Comparison of ENCODE assay signal across 26 cellular contexts in genomic region chr1:232029297-232029696, GRCh38.
DNase-seq lines count a peak whose midpoint lies in the region; ATAC-seq and TF ChIP-seq lines count a peak whose summit lies in the region.
"Had no signal": no experiment of that assay in that cellular context is flagged by ENCODE, and none has a peak within 500 bp of the region (broad histone marks: within the 10 kb centered on the region; RNA-seq: fewer than 3 reads in every experiment).

No MANE protein-coding gene starts in this region.

- no peak overlapping the region for H3K27ac Mint-ChIP-seq in endothelial cell (ENCODE audit: unreplicated experiment)
- H3K27ac Mint-ChIP-seq: activated CD8-positive, alpha-beta memory T cell treated with anti-CD3 and anti-CD28 coated beads, Interleukin-2, amount 10 ng/mL, durations not matched to agents 7 days and 5 days; natural killer cell treated with Interleukin-12 subunit alpha and Interleukin-12 subunit beta and Interleukin-15 and Interleukin-18, amount 100 ng/mL, for 72 hours; stimulated activated memory B cell treated with anti-CD40 and anti-IgM and Interleukin-4, amounts not matched to agents 10 μg/mL and 1 μg/mL and 100 μg/mL, for 72 hours; T-helper 17 cell had no signal

- peaks cover 30% of the 10 kb centered on the region for H3K36me3 Mint-ChIP-seq in endothelial cell (ENCODE audit: low read depth, unreplicated experiment)
- peaks cover 32% of the 10 kb centered on the region for H3K36me3 Mint-ChIP-seq in activated T-cell treated with anti-CD3 and anti-CD28 coated beads, Interleukin-2, amount 50 U/mL, for 4 hours (ENCODE audit: insufficient read depth)
- H3K36me3 Mint-ChIP-seq: activated CD8-positive, alpha-beta memory T cell treated with anti-CD3 and anti-CD28 coated beads, Interleukin-2, amount 10 ng/mL, durations not matched to agents 7 days and 5 days had no signal

- TF ChIP-seq CTCF in endothelial cell (IDR thresholded peaks at IDR 0.05; ENCODE audit: unreplicated experiment): no peak

- H3K4me3 Mint-ChIP-seq in endothelial cell (ENCODE audit: unreplicated experiment): peak overlapping the region; percentile 13
- no peak overlapping the region for H3K4me3 Mint-ChIP-seq in activated T-cell treated with anti-CD3 and anti-CD28 coated beads, Interleukin-2, amount 50 U/mL, for 4 hours
- H3K4me3 Mint-ChIP-seq: activated CD8-positive, alpha-beta memory T cell treated with anti-CD3 and anti-CD28 coated beads, Interleukin-2, amount 10 ng/mL, durations not matched to agents 7 days and 5 days; natural killer cell treated with Interleukin-12 subunit alpha and Interleukin-12 subunit beta and Interleukin-15 and Interleukin-18, amount 100 ng/mL, for 72 hours; stimulated activated memory B cell treated with anti-CD40 and anti-IgM and Interleukin-4, amounts not matched to agents 10 μg/mL and 1 μg/mL and 100 μg/mL, for 72 hours; T-helper 17 cell had no signal

- no peak for ATAC-seq in activated T-cell treated with anti-CD3 and anti-CD28 coated beads, Interleukin-2, amount 50 U/mL, for 4 hours
- ATAC-seq: activated CD4-positive, CD25-positive, alpha-beta regulatory T cell treated with anti-CD3 and anti-CD28 coated beads, Interleukin-2, amount 50 U/mL, for 24 hours; activated CD8-positive, alpha-beta memory T cell treated with anti-CD3 and anti-CD28 coated beads, Interleukin-2, amount 10 ng/mL, durations not matched to agents 7 days and 5 days; HepG2; natural killer cell treated with Interleukin-12 subunit alpha and Interleukin-12 subunit beta and Interleukin-15 and Interleukin-18, amount 100 ng/mL, for 72 hours; stimulated activated memory B cell treated with anti-CD40 and anti-IgM and Interleukin-4, amounts not matched to agents 10 μg/mL and 1 μg/mL and 100 μg/mL, for 72 hours; T-helper 17 cell had no signal

- H3K9me3 Mint-ChIP-seq in endothelial cell (ENCODE audit: unreplicated experiment): no peaks in the 10 kb centered on the region
- no peaks in the 10 kb centered on the region for H3K9me3 Mint-ChIP-seq in activated T-cell treated with anti-CD3 and anti-CD28 coated beads, Interleukin-2, amount 50 U/mL, for 4 hours
- H3K9me3 Mint-ChIP-seq: natural killer cell treated with Interleukin-12 subunit alpha and Interleukin-12 subunit beta and Interleukin-15 and Interleukin-18, amount 100 ng/mL, for 72 hours; stimulated activated memory B cell treated with anti-CD40 and anti-IgM and Interleukin-4, amounts not matched to agents 10 μg/mL and 1 μg/mL and 100 μg/mL, for 72 hours had no signal

- DNase-seq in NCI-H146 (lab: John Stamatoyannopoulos, UW) (peak; percentile 12), NCI-H146 treated with DMSO at 0.1 percent for 48 hours (lab: John Stamatoyannopoulos, UW; ENCODE audit: unreplicated experiment) (no peak), NCI-H1092 treated with DMSO at 0.1 percent for 48 hours (lab: John Stamatoyannopoulos, UW) (peak; percentile 43), endothelial cell (ENCODE audit: low spot score) (no peak), pons (ENCODE audit: low spot score) (peak; percentile 75), NOMO-1 (lab: John Stamatoyannopoulos, UW; ENCODE audit: unreplicated experiment in 2 of 2) (no peak), SHP77 treated with DMSO at 0.1 percent for 48 hours (lab: John Stamatoyannopoulos, UW) (no peak)
- no peak for DNase-seq in activated T-cell treated with anti-CD3 and anti-CD28 coated beads, Interleukin-2, amount 50 U/mL, for 4 hours
- DNase-seq: 8988T; activated CD4-positive, alpha-beta T cell treated with anti-CD3 and anti-CD28 coated beads, Interleukin-2, amount 50 U/mL, for 4 hours; activated CD8-positive, alpha-beta memory T cell treated with anti-CD3 and anti-CD28 coated beads, Interleukin-2, amount 10 ng/mL, durations not matched to agents 7 days and 5 days; activated gamma-delta T cell treated with Interleukin-2 at 50 U/mL for 16 hours; activated T-cell treated with anti-CD3 and anti-CD28 coated beads, Interleukin-2, amount 50 U/mL, for 48 hours; Caco-2; DMS79 treated with DMSO at 0.1 percent for 48 hours; foreskin melanocyte; GDM1; GM23248; NCI-H1436 treated with DMSO at 0.1 percent for 48 hours; NCI-H526; T-helper 17 cell; upper lobe of left lung had no signal

- peaks cover 3% of the 10 kb centered on the region for H3K27me3 Mint-ChIP-seq in endothelial cell (ENCODE audit: unreplicated experiment)
- H3K27me3 Mint-ChIP-seq in activated T-cell treated with anti-CD3 and anti-CD28 coated beads, Interleukin-2, amount 50 U/mL, for 4 hours (ENCODE audit: low read depth): no peaks in the 10 kb centered on the region
- H3K27me3 Mint-ChIP-seq: activated CD8-positive, alpha-beta memory T cell treated with anti-CD3 and anti-CD28 coated beads, Interleukin-2, amount 10 ng/mL, durations not matched to agents 7 days and 5 days; natural killer cell treated with Interleukin-12 subunit alpha and Interleukin-12 subunit beta and Interleukin-15 and Interleukin-18, amount 100 ng/mL, for 72 hours; stimulated activated memory B cell treated with anti-CD40 and anti-IgM and Interleukin-4, amounts not matched to agents 10 μg/mL and 1 μg/mL and 100 μg/mL, for 72 hours; T-helper 17 cell had no signal

- H3K4me1 Mint-ChIP-seq in endothelial cell (ENCODE audit: unreplicated experiment): peaks cover 6% of the 10 kb centered on the region
- H3K4me1 Mint-ChIP-seq in activated T-cell treated with anti-CD3 and anti-CD28 coated beads, Interleukin-2, amount 50 U/mL, for 4 hours (ENCODE audit: low read depth): no peaks in the 10 kb centered on the region
- H3K4me1 Mint-ChIP-seq: activated CD8-positive, alpha-beta memory T cell treated with anti-CD3 and anti-CD28 coated beads, Interleukin-2, amount 10 ng/mL, durations not matched to agents 7 days and 5 days; stimulated activated memory B cell treated with anti-CD40 and anti-IgM and Interleukin-4, amounts not matched to agents 10 μg/mL and 1 μg/mL and 100 μg/mL, for 72 hours; T-helper 17 cell had no signal

Comparison
In these comparisons a context has a peak if more than half of its experiments do, and no peak if none do; other contexts are left out.
1. DNase-seq: peak in NCI-H146 (single experiment), NCI-H1092 treated with DMSO at 0.1 percent for 48 hours (single experiment) and pons (single experiment); none in NCI-H146 treated with DMSO at 0.1 percent for 48 hours (single experiment), endothelial cell (single experiment), NOMO-1 (0 of 2), activated T-cell treated with anti-CD3 and anti-CD28 coated beads, Interleukin-2, amount 50 U/mL, for 4 hours (single experiment) and SHP77 treated with DMSO at 0.1 percent for 48 hours (single experiment).